ENCODE assay signal across 8 cellular contexts in the genomic region with DNA sequence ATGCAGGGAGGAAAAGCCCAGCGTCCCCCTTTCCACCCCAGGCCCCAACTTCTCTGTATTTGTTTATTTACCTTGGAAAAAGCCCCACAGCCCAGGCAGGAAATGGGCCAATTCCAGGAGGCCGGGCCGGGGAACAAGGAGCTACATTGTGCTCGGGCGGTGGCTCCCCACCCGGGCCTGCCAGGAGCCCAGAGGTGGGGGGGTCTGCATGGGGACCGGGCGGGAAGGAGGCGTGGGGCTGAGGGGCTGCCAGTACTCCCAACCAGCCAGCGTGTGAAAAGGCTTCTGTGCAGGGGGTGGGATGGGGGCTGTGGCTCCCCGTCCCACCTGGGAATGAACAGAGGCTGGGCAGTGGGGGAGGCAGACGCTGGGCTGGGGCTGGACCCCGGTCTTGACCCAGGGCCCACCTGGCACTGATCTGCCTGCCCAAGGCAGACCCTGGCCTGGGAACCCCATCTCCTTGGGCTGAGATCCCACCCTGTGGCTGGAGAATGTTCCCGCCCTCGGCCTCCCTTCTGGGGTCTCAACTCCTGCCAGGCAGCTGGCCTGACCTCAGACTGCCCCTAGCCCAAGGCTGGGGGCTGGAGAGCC. TPM values are rescaled to one million over a fixed set of nuclear protein-coding genes. Genes with fewer than 3 reads are reported as not detected.
DNase-seq lines count a peak whose midpoint lies in the region; ATAC-seq and TF ChIP-seq lines count a peak whose summit lies in the region.
"Not testable (repeated sequence)": the region's sequence is repeated elsewhere in the genome, so short reads cannot be mapped to it uniquely, and the experiment has no call there.

No MANE protein-coding gene starts in this region.

- intact Hi-C loops in Right ventricle myocardium superior (cut with DNase I); left colon (cut with DNase I, micrococcal nuclease); stomach (cut with DNase I; ENCODE audit: low total_unique reads): not testable (repeated sequence)

- TF ChIP-seq CTCF in coronary artery (IDR thresholded peaks at IDR 0.05); nephron progenitor cell (IDR thresholded peaks at IDR 0.05); stomach (IDR thresholded peaks at IDR 0.05): not testable (repeated sequence)

- peak overlapping the region; percentile 48 for H3K27ac Mint-ChIP-seq in nephron progenitor cell

- H3K9me3 Mint-ChIP-seq in nephron progenitor cell: not testable (repeated sequence)

- DNase-seq in DMS53 (lab: John Stamatoyannopoulos, UW) (peak; percentile 25), NCI-H69 (lab: John Stamatoyannopoulos, UW) (peak; percentile 20), amygdala (lab: John Stamatoyannopoulos, UW) (peak in 42 of 56 donors; percentile 6 to 76 (median 40)), Right ventricle myocardium superior (peak; percentile 76), left colon (peak in 1 of 2 donors; percentile 45), nephron progenitor cell (peak; percentile 26), stomach (peak; percentile 63)
- not testable (repeated sequence) for DNase-seq in coronary artery (ENCODE audit: low spot score)

- H3K36me3 Mint-ChIP-seq in nephron progenitor cell (ENCODE audit: low read depth): not testable (repeated sequence)

- peak; percentile 92 for ATAC-seq in Right ventricle myocardium superior (ENCODE audit: poor library complexity)
- ATAC-seq in left colon: peak; percentile 95

- H3K27ac ChIP-seq in coronary artery: not testable (repeated sequence)
- H3K27ac ChIP-seq in stomach: peak overlapping the region in 1 of 5 donors; percentile 69

- TF ChIP-seq POLR2A in stomach (IDR thresholded peaks at IDR 0.05): not testable (repeated sequence)

- H3K9me3 ChIP-seq in stomach: not testable (repeated sequence)

- H3K36me3 ChIP-seq in stomach: not testable (repeated sequence)

- not testable (repeated sequence) for H3K4me3 Mint-ChIP-seq in nephron progenitor cell

- WGBS in stomach, 5 donors: 6 to 47% (median 31%) methylated on average over 7 to 15 of the region's 15 CpGs

- H3K4me3 ChIP-seq in coronary artery: peak overlapping the region; percentile 21
- H3K4me3 ChIP-seq in stomach: not testable (repeated sequence)

- H3K27me3 ChIP-seq in stomach: not testable (repeated sequence)

- not testable (repeated sequence) for H3K4me1 Mint-ChIP-seq in nephron progenitor cell

- not testable (repeated sequence) for TF ChIP-seq EP300 in stomach (IDR thresholded peaks at IDR 0.05)

- H3K27me3 Mint-ChIP-seq in nephron progenitor cell (ENCODE audit: low read depth, poor library complexity): not testable (repeated sequence)

- H3K4me1 ChIP-seq in stomach: peaks cover 7 to 11% (median 9%) of the 10 kb centered on the region in 4 donors

RNA-seq across cellular contexts. Expression of a gene that starts 22.9 kb away (rescaled TPM):
- total RNA-seq in Right ventricle myocardium superior (0.24 TPM), left colon (under 1 TPM; 0.12 to 0.25 TPM), stomach (under 1 TPM in 1 of 5 donors, not detected in 4; 0.18 TPM)
- under 1 TPM in 2 of 3 donors, not detected in 1; 0.35 to 0.50 TPM for polyA plus RNA-seq in stomach
